1 cellular context compared by ENCODE assay signal in the genomic region with DNA sequence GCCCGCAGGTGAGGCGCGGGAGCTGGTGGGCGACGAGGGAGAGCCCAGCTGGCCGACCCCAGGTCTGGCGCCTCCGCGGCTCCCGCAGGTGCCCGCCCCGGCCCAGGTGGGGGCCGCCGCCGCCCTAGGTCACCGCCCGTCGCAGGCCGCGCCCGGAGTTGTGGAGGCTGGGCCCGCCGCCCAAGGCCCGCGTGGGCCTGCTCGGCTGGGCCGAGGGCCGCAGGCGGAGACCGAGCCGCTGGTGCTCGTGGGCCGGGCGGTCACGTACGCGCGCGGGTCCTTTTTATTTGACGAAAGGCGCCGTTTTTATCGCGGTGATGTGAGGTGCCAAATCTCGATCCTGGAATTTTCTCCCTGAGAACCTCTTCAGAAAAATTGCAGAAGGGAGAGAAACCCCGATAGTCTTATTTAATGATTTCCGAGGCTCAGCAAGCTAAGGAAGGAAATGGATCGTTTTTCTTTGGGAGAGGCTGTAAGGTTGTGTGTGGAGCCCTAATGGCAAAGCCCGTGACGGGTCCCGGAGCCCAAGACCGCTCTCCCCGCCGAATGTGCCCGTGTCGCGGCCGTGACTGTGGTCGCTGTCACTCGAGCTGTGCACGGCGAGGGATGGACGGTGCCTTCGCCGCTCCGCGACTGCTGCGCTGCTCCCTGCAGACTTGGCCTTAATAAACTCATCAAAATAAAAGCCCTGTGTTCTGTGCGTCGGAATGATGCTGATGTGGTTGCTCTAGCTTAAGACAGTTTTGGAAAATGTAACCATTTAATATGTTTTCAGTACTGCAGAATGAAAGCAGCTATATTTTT.
A peak's percentile ranks its signal among the peaks of the same experiment; 100 is the strongest.
TF ChIP-seq lines count a peak whose summit lies in the region.

No MANE protein-coding gene starts in this region.

TF ChIP-seq in WTC11, 78 proteins besides CTCF, POLR2A, EP300 and RAD21 (continued from another document):
- TF ChIP-seq, protein P1, sequence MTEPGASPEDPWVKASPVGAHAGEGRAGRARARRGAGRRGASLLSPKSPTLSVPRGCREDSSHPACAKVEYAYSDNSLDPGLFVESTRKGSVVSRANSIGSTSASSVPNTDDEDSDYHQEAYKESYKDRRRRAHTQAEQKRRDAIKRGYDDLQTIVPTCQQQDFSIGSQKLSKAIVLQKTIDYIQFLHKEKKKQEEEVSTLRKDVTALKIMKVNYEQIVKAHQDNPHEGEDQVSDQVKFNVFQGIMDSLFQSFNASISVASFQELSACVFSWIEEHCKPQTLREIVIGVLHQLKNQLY (CRISPR knock-in tag; IDR thresholded peaks at IDR 0.05) = no peak
- TF ChIP-seq, protein P2, sequence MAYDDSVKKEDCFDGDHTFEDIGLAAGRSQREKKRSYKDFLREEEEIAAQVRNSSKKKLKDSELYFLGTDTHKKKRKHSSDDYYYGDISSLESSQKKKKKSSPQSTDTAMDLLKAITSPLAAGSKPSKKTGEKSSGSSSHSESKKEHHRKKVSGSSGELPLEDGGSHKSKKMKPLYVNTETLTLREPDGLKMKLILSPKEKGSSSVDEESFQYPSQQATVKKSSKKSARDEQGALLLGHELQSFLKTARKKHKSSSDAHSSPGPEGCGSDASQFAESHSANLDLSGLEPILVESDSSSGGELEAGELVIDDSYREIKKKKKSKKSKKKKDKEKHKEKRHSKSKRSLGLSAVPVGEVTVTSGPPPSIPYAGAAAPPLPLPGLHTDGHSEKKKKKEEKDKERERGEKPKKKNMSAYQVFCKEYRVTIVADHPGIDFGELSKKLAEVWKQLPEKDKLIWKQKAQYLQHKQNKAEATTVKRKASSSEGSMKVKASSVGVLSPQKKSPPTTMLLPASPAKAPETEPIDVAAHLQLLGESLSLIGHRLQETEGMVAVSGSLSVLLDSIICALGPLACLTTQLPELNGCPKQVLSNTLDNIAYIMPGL (CRISPR knock-in tag; IDR thresholded peaks at IDR 0.05) = peak; percentile 64
- TF ChIP-seq ATF1 (CRISPR knock-in tag; IDR thresholded peaks at IDR 0.05) (no peak), NR1H2 (CRISPR knock-in tag; IDR thresholded peaks at IDR 0.05) (no peak), ESRRA (CRISPR knock-in tag; IDR thresholded peaks at IDR 0.05; ENCODE audit: borderline replicate concordance) (no peak), ZNF396 (CRISPR knock-in tag; IDR thresholded peaks at IDR 0.05; ENCODE audit: borderline replicate concordance) (no peak), IRF2 (CRISPR knock-in tag; IDR thresholded peaks at IDR 0.05; ENCODE audit: borderline replicate concordance, low read depth) (no peak)
- TF ChIP-seq, protein P3, sequence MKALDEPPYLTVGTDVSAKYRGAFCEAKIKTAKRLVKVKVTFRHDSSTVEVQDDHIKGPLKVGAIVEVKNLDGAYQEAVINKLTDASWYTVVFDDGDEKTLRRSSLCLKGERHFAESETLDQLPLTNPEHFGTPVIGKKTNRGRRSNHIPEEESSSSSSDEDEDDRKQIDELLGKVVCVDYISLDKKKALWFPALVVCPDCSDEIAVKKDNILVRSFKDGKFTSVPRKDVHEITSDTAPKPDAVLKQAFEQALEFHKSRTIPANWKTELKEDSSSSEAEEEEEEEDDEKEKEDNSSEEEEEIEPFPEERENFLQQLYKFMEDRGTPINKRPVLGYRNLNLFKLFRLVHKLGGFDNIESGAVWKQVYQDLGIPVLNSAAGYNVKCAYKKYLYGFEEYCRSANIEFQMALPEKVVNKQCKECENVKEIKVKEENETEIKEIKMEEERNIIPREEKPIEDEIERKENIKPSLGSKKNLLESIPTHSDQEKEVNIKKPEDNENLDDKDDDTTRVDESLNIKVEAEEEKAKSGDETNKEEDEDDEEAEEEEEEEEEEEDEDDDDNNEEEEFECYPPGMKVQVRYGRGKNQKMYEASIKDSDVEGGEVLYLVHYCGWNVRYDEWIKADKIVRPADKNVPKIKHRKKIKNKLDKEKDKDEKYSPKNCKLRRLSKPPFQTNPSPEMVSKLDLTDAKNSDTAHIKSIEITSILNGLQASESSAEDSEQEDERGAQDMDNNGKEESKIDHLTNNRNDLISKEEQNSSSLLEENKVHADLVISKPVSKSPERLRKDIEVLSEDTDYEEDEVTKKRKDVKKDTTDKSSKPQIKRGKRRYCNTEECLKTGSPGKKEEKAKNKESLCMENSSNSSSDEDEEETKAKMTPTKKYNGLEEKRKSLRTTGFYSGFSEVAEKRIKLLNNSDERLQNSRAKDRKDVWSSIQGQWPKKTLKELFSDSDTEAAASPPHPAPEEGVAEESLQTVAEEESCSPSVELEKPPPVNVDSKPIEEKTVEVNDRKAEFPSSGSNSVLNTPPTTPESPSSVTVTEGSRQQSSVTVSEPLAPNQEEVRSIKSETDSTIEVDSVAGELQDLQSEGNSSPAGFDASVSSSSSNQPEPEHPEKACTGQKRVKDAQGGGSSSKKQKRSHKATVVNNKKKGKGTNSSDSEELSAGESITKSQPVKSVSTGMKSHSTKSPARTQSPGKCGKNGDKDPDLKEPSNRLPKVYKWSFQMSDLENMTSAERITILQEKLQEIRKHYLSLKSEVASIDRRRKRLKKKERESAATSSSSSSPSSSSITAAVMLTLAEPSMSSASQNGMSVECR (CRISPR knock-in tag; IDR thresholded peaks at IDR 0.05; ENCODE audit: borderline replicate concordance) = no peak
- TF ChIP-seq, protein P4, sequence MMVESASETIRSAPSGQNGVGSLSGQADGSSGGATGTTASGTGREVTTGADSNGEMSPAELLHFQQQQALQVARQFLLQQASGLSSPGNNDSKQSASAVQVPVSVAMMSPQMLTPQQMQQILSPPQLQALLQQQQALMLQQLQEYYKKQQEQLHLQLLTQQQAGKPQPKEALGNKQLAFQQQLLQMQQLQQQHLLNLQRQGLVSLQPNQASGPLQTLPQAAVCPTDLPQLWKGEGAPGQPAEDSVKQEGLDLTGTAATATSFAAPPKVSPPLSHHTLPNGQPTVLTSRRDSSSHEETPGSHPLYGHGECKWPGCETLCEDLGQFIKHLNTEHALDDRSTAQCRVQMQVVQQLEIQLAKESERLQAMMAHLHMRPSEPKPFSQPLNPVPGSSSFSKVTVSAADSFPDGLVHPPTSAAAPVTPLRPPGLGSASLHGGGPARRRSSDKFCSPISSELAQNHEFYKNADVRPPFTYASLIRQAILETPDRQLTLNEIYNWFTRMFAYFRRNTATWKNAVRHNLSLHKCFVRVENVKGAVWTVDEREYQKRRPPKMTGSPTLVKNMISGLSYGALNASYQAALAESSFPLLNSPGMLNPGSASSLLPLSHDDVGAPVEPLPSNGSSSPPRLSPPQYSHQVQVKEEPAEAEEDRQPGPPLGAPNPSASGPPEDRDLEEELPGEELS (CRISPR knock-in tag; IDR thresholded peaks at IDR 0.05) = 0 out of 2 replicates have a peak, but pooled peaks have one; percentile 1
